In the genomic region with DNA sequence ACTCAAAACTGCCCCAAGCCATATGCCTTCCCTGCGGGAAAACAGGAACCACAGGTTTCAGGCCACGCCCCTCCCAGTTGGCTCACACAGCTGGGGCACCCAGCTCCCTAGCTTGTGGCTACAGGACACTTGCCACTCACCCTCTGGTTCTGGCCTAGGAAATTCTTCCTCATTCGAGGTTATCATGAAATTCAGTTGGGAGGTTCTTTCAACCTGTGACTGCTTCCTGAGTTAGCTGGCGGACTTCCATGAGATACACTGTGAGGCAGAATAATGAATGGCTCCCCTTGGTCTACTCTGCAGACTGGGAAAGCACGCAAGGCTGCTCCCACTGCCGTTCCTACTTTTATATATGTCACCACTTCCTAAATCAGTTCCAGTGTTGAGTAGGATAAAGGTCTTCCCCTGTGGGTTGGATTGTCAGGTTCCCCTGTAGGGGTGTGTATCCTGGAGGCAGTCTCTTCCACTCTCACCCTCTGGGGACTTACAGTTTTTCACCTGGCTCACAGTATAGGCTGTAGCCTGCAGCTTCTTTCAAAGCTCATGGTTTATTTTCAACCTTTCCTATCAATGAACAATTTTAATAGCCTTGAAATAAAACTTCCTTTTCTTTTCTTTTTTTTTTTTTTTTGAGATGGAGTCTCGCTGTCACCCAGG, we compare ENCODE assay signal across 11 cellular contexts. TPM values are rescaled to one million over a fixed set of nuclear protein-coding genes. Genes with fewer than 3 reads are reported as not detected.
DNase-seq lines count a peak whose midpoint lies in the region; ATAC-seq and TF ChIP-seq lines count a peak whose summit lies in the region.
"Had no signal": no experiment of that assay in that cellular context is flagged by ENCODE, and none has a peak within 500 bp of the region (broad histone marks: within the 10 kb centered on the region; RNA-seq: fewer than 3 reads in every experiment).

No MANE protein-coding gene starts in this region.

- TF ChIP-seq EP300 in gastroesophageal sphincter (IDR thresholded peaks at IDR 0.05) (no peak), suprapubic skin (IDR thresholded peaks at IDR 0.05) (no peak)

- WGBS in gastroesophageal sphincter (ENCODE audit: low coverage in 1 of 2), 2 donors = 83 to 86% methylated on average over 4 to 6 of the region's 7 CpGs
- WGBS in suprapubic skin = 51% methylated on average over 7 of the region's 7 CpGs

- no peak overlapping the region for H2AFZ ChIP-seq in OCI-LY1 (ENCODE audit: low read length)

- no peaks in the 10 kb centered on the region for H3K9me3 ChIP-seq in OCI-LY1 (ENCODE audit: low read length)
- no peaks in the 10 kb centered on the region for H3K9me3 ChIP-seq in gastroesophageal sphincter
- no peaks in the 10 kb centered on the region for H3K9me3 ChIP-seq in suprapubic skin

- TF ChIP-seq POLR2A in gastroesophageal sphincter (IDR thresholded peaks at IDR 0.05) (no peak), suprapubic skin (IDR thresholded peaks at IDR 0.05) (no peak)

- no peaks in the 10 kb centered on the region for H3K79me2 ChIP-seq in OCI-LY1 (ENCODE audit: insufficient read depth, low read length)

- no peaks in the 10 kb centered on the region for H3K9me2 ChIP-seq in OCI-LY1 (ENCODE audit: low read depth, low read length)

- H4K20me1 ChIP-seq in OCI-LY1 (ENCODE audit: insufficient read depth, low read length) = no peaks in the 10 kb centered on the region

- H3K27ac ChIP-seq in OCI-LY1 (ENCODE audit: low read depth, low read length, poor library complexity, severe bottlenecking) (peak overlapping the region; percentile 63), gastroesophageal sphincter (no peak overlapping the region), suprapubic skin (peak overlapping the region; percentile 1)

- peak; percentile 65 for DNase-seq in NCI-H345 (lab: John Stamatoyannopoulos, UW)
- DNase-seq in NCI-H345 treated with DMSO at 0.1 percent for 48 hours (lab: John Stamatoyannopoulos, UW; ENCODE audit: unreplicated experiment) = no peak
- DNase-seq in suprapubic skin (ENCODE audit: low spot score in 2 of 2) = peak; percentile 69 to 82
- DNase-seq in amniotic stem cell (lab: John Stamatoyannopoulos, UW) = no peak
- no peak for DNase-seq in nucleus accumbens (lab: John Stamatoyannopoulos, UW)

- H3K4me3 ChIP-seq in OCI-LY1 (ENCODE audit: low read depth, low read length, poor library complexity, severe bottlenecking) (no peak overlapping the region), gastroesophageal sphincter (no peak overlapping the region), suprapubic skin (no peak overlapping the region)

- no peaks in the 10 kb centered on the region for H3K27me3 ChIP-seq in OCI-LY1 (ENCODE audit: insufficient read depth, low read length)
- no peaks in the 10 kb centered on the region for H3K27me3 ChIP-seq in gastroesophageal sphincter
- no peaks in the 10 kb centered on the region for H3K27me3 ChIP-seq in suprapubic skin

- no peaks in the 10 kb centered on the region for H3F3A ChIP-seq in OCI-LY1 (ENCODE audit: insufficient read depth, low read length)

- peak; percentile 41 for ATAC-seq in gastroesophageal sphincter
- no peak for ATAC-seq in GM18873 (IDR thresholded peaks at IDR 0.05; ENCODE audit: low FRiP score, unreplicated experiment)

- no peak overlapping the region for H3K4me2 ChIP-seq in OCI-LY1 (ENCODE audit: low read length)

- H3K4me1 ChIP-seq in OCI-LY1 (ENCODE audit: insufficient read depth, low read length, severe bottlenecking) (peaks cover 13% of the 10 kb centered on the region), gastroesophageal sphincter (no peaks in the 10 kb centered on the region), suprapubic skin (peaks cover 20% of the 10 kb centered on the region)

- TF ChIP-seq CTCF in OCI-LY1 (IDR thresholded peaks at IDR 0.05; ENCODE audit: low read length) = no peak
- TF ChIP-seq CTCF in gastroesophageal sphincter (IDR thresholded peaks at IDR 0.05) = no peak
- no peak for TF ChIP-seq CTCF in suprapubic skin (IDR thresholded peaks at IDR 0.05)

- no peak overlapping the region for H3K9ac ChIP-seq in OCI-LY1 (ENCODE audit: low read length)

- no peaks in the 10 kb centered on the region for H3K36me3 ChIP-seq in OCI-LY1 (ENCODE audit: insufficient read depth, low read length)
- peaks cover 0 to 8% of the 10 kb centered on the region in 2 donors for H3K36me3 ChIP-seq in gastroesophageal sphincter
- H3K36me3 ChIP-seq in suprapubic skin = no peaks in the 10 kb centered on the region

RNA-seq across cellular contexts. Expression of a gene that starts 37.0 kb away (rescaled TPM):
- total RNA-seq in gastroesophageal sphincter (not detected), suprapubic skin (not detected)
- total RNA-seq: A673; activated T-cell treated with anti-CD3 and anti-CD28 coated beads, Interleukin-2, amount 50 U/mL, for 72 hours; epithelial cell of proximal tubule had no signal

RNA-seq across cellular contexts. Expression of a gene that starts 56.9 kb away (rescaled TPM):
- total RNA-seq in gastroesophageal sphincter (10 to 100 TPM; 31.6 to 50.4 (median 41.1) TPM), suprapubic skin (10 to 100 TPM; 31.1 to 60.1 (median 53.7) TPM)

RNA-seq across cellular contexts. Expression of a gene that starts 57.0 kb away (rescaled TPM):
- total RNA-seq in gastroesophageal sphincter = 10 to 100 TPM in 1 of 4 donors, 1 to 10 TPM in 3; 4.0 to 14.8 (median 6.7) TPM
- 10 to 100 TPM in 1 of 4 donors, 1 to 10 TPM in 3; 6.0 to 11.0 (median 7.8) TPM for total RNA-seq in suprapubic skin

Comparison
In these comparisons a context has a peak if more than half of its experiments do, and no peak if none do; other contexts are left out.
1. DNase-seq: peak in NCI-H345 (single experiment) and suprapubic skin (2 of 2); none in NCI-H345 treated with DMSO at 0.1 percent for 48 hours (single experiment), amniotic stem cell (single experiment) and nucleus accumbens (0 of 56).
2. H3K27ac ChIP-seq: peak in OCI-LY1 (single experiment) and suprapubic skin (single experiment); none in gastroesophageal sphincter (0 of 4).